8 cellular contexts compared by ENCODE assay signal in the genomic region with DNA sequence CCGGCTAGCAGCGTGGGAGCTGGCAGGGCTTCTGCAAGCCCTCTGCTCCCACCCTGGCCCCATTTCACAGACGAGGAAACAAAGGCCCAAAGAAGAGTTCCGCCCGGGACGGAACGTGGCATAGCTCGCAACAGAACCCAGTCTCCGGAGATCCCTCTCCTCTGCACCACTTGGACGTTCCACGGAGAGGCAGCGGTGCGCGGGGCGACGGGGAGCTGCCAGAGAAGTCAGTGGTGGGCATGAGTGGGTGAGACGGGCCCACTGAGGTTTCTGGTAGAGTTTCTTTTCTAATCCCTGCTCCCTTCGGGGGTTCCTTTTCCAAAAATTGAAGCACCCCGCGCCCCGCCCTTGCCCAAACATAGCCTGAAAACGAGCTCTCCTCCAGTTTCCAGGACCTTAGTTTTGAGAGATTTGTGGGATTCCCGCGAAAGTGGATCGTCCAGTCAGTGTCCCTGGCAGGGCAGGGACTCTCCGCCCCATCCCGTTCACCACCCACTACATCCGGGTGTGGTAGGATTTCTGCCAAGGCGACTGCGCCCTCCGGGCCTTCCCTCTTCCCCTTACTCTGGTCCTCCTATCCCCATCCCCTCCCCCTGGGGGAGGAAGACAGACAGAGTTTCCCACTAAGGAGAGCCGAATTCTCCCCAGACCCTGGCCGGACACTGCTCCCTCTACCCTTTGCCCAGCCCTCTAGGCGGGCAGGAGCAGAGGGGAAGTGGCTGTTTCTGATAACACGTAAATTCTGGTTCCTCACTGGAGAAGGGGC. TPM values are rescaled to one million over a fixed set of nuclear protein-coding genes. Genes with fewer than 3 reads are reported as not detected.
DNase-seq lines count a peak whose midpoint lies in the region; ATAC-seq and TF ChIP-seq lines count a peak whose summit lies in the region.

No MANE protein-coding gene starts in this region.

- TF ChIP-seq POLR2A in esophagus squamous epithelium (IDR thresholded peaks at IDR 0.05), result no peak

- H3K4me1 ChIP-seq in esophagus squamous epithelium, result peaks cover 12 to 50% (median 23%) of the 10 kb centered on the region in 3 donors
- H3K4me1 ChIP-seq in aorta (ENCODE audit: control insufficient read depth in 1 of 2, insufficient read depth in 2 of 2, low read length in 2 of 2), result no peaks in the 10 kb centered on the region

- peak overlapping the region; percentile 68 to 95 (median 86) for H3K4me3 ChIP-seq in esophagus squamous epithelium
- peak overlapping the region; percentile 0 to 45 for H3K4me3 ChIP-seq in aorta (ENCODE audit: low read length in 2 of 2)

- peak overlapping the region; percentile 74 for H3K4me3 Mint-ChIP-seq in activated naive CD4-positive, alpha-beta T cell treated with anti-CD3 and anti-CD28 coated beads, Interleukin-2, amount 10 ng/mL, durations not matched to agents 7 days and 5 days
- H3K4me3 Mint-ChIP-seq in T-helper 17 cell, result peak overlapping the region; percentile 87

- no peak overlapping the region for H3K27ac Mint-ChIP-seq in activated naive CD4-positive, alpha-beta T cell treated with anti-CD3 and anti-CD28 coated beads, Interleukin-2, amount 10 ng/mL, durations not matched to agents 7 days and 5 days
- no peak overlapping the region for H3K27ac Mint-ChIP-seq in T-helper 17 cell

- WGBS in esophagus squamous epithelium, 2 donors, result 1 to 2% methylated on average over 22 to 24 of the region's 35 CpGs
- 2 to 5% methylated on average over 30 to 35 of the region's 35 CpGs for WGBS in aorta, 2 donors

- H3K27me3 ChIP-seq in esophagus squamous epithelium (no peaks in the 10 kb centered on the region), aorta (ENCODE audit: control insufficient read depth in 1 of 2, insufficient read depth in 2 of 2, low read length in 1 of 2) (no peaks in the 10 kb centered on the region)

- TF ChIP-seq CTCF in esophagus squamous epithelium (IDR thresholded peaks at IDR 0.05), result no peak

- intact Hi-C loops in esophagus squamous epithelium (cut with DNase I) (loop anchor here (5.0 kb wide), 2 partner anchors 47 to 62 kb away; no protein-coding TSS in a partner anchor), aorta (cut with DNase I) (loop anchor here (5.0 to 10.0 kb wide), 5 partner anchors 57 to 365 kb away; no protein-coding TSS in a partner anchor)

- H3K27me3 Mint-ChIP-seq in activated naive CD4-positive, alpha-beta T cell treated with anti-CD3 and anti-CD28 coated beads, Interleukin-2, amount 10 ng/mL, durations not matched to agents 7 days and 5 days, result peaks cover 80% of the 10 kb centered on the region
- peaks cover 31% of the 10 kb centered on the region for H3K27me3 Mint-ChIP-seq in T-helper 17 cell

- CTCF ChIA-PET in activated naive CD4-positive, alpha-beta T cell treated with anti-CD3 and anti-CD28 coated beads, Interleukin-2, amount 10 ng/mL, durations not matched to agents 7 days and 5 days (lab: Charles Lee), result interaction anchor here (0.6 to 3.3 kb wide), 26 partner anchors 9 to 299 kb away, joined by 3 to 47 read pairs (median 4); no protein-coding TSS in a partner anchor

- ATAC-seq in HG03064 (IDR thresholded peaks at IDR 0.05; ENCODE audit: low read depth, unreplicated experiment) (peak; percentile 11), T-helper 17 cell (peak; percentile 28), aorta (ENCODE audit: low FRiP score) (peak; percentile 73)

- peaks cover 7% of the 10 kb centered on the region for H3K4me1 Mint-ChIP-seq in activated naive CD4-positive, alpha-beta T cell treated with anti-CD3 and anti-CD28 coated beads, Interleukin-2, amount 10 ng/mL, durations not matched to agents 7 days and 5 days
- peaks cover 19% of the 10 kb centered on the region for H3K4me1 Mint-ChIP-seq in T-helper 17 cell

- H3K9me3 ChIP-seq in T-helper 17 cell (ENCODE audit: control insufficient read depth, low read length, poor library complexity, severe bottlenecking), result no peaks in the 10 kb centered on the region
- no peaks in the 10 kb centered on the region for H3K9me3 ChIP-seq in esophagus squamous epithelium
- H3K9me3 ChIP-seq in aorta (ENCODE audit: control insufficient read depth, low read length), result no peaks in the 10 kb centered on the region

- H3K9me3 Mint-ChIP-seq in activated naive CD4-positive, alpha-beta T cell treated with anti-CD3 and anti-CD28 coated beads, Interleukin-2, amount 10 ng/mL, durations not matched to agents 7 days and 5 days, result no peaks in the 10 kb centered on the region

- peak; percentile 25 for DNase-seq in activated naive CD4-positive, alpha-beta T cell treated with anti-CD3 and anti-CD28 coated beads, Interleukin-2, amount 10 ng/mL, durations not matched to agents 7 days and 5 days
- DNase-seq in activated naive CD4-positive, alpha-beta T cell treated with anti-CD3 and anti-CD28 coated beads, Interleukin-2, amount 50 U/mL, for 16 hours, result no peak
- DNase-seq in T-helper 17 cell, result no peak
- DNase-seq in esophagus squamous epithelium (lab: John Stamatoyannopoulos, UW), result no peak
- DNase-seq in myocyte (ENCODE audit: low read depth), result peak; percentile 54
- DNase-seq in aorta, result peak; percentile 87 to 88
- no peak for DNase-seq in HuH-7 (ENCODE audit: low spot score)

- H3K36me3 ChIP-seq in esophagus squamous epithelium (no peaks in the 10 kb centered on the region), aorta (ENCODE audit: control insufficient read depth in 1 of 2, insufficient read depth in 2 of 2, low read length in 1 of 2) (no peaks in the 10 kb centered on the region)

- peak overlapping the region; percentile 93 to 98 (median 98) for H3K27ac ChIP-seq in esophagus squamous epithelium
- no peak overlapping the region for H3K27ac ChIP-seq in aorta (ENCODE audit: low read depth in 1 of 2, low read length in 2 of 2)

- H3K36me3 Mint-ChIP-seq in activated naive CD4-positive, alpha-beta T cell treated with anti-CD3 and anti-CD28 coated beads, Interleukin-2, amount 10 ng/mL, durations not matched to agents 7 days and 5 days, result no peaks in the 10 kb centered on the region
- peaks cover 10% of the 10 kb centered on the region for H3K36me3 Mint-ChIP-seq in T-helper 17 cell (ENCODE audit: low read depth)

RNA-seq across cellular contexts. Expression of a gene that starts 0.8 kb away (rescaled TPM):
- total RNA-seq in T-helper 17 cell, result 1 to 10 TPM; 5.2 to 5.3 TPM
- total RNA-seq in esophagus squamous epithelium, result 100 to 1,000 TPM in 2 of 4 donors, 10 to 100 TPM in 2; 72.5 to 163 (median 117) TPM
- 3.4 and 4.0 TPM in 2 replicates for total RNA-seq in myocyte
- polyA plus RNA-seq in myocyte (2012), result 6.0 TPM
- total RNA-seq in aorta, result 1 to 10 TPM; 5.5 to 7.1 TPM
- polyA plus RNA-seq in aorta, result 1 to 10 TPM; 1.3 to 4.3 TPM

Comparison
In these comparisons a context has a peak if more than half of its experiments do, and no peak if none do; other contexts are left out.
1. DNase-seq: peak in activated naive CD4-positive, alpha-beta T cell treated with anti-CD3 and anti-CD28 coated beads, Interleukin-2, amount 10 ng/mL, durations not matched to agents 7 days and 5 days (single experiment), myocyte (single experiment) and aorta (2 of 2); none in activated naive CD4-positive, alpha-beta T cell treated with anti-CD3 and anti-CD28 coated beads, Interleukin-2, amount 50 U/mL, for 16 hours (single experiment), T-helper 17 cell (0 of 3), esophagus squamous epithelium (single experiment) and HuH-7 (single experiment).
2. ATAC-seq: peak in every context shown above with its lines; median percentile 73 in aorta; 28 in T-helper 17 cell; 11 in HG03064.
3. H3K27ac ChIP-seq: peak in esophagus squamous epithelium (4 of 4); none in aorta (0 of 2).
4. RNA of a gene that starts 0.8 kb away (total RNA-seq): 72.5 to 163 TPM in esophagus squamous epithelium; 5.5 to 7.1 TPM in aorta, 5.2 to 5.3 TPM in T-helper 17 cell and 3.4 to 4.0 TPM in myocyte; every median in the first group is over 4 times any median in the second.